In genomic region chr7:92246363-92247101, GRCh38 we compare ENCODE assay signal across 8 cellular contexts. TPM values are rescaled to one million over a fixed set of nuclear protein-coding genes. Genes with fewer than 3 reads are reported as not detected.
A peak's percentile ranks its signal among the peaks of the same experiment; 100 is the strongest.
DNase-seq lines count a peak whose midpoint lies in the region; ATAC-seq and TF ChIP-seq lines count a peak whose summit lies in the region.

No MANE protein-coding gene starts in this region.

- H3K36me3 ChIP-seq in MG63 (peaks cover 3% of the 10 kb centered on the region), muscle layer of colon (ENCODE audit: insufficient read depth, low read length) (no peaks in the 10 kb centered on the region), upper lobe of right lung (peaks cover 4% of the 10 kb centered on the region)

- H3K4me1 ChIP-seq in muscle layer of colon (ENCODE audit: insufficient read depth, low read length) (peaks cover 29% of the 10 kb centered on the region), upper lobe of right lung (peaks cover 33% of the 10 kb centered on the region)

- H3K4me1 Mint-ChIP-seq in activated CD4-positive, alpha-beta memory T cell treated with anti-CD3 and anti-CD28 coated beads for 36 hours (ENCODE audit: low read depth) = peaks cover 34% of the 10 kb centered on the region

- intact Hi-C loops in Right ventricle myocardium inferior (cut with DNase I) = loop anchor here (5.0 kb wide), 2 partner anchors 36 to 201 kb away; partner anchors contain the start of gene GATAD1
- intact Hi-C loops in cardiac septum (cut with DNase I) = loop anchor here (5.0 to 10.0 kb wide), 3 partner anchors 48 to 588 kb away; partner anchors contain the start of genes CDK6 and GATAD1
- intact Hi-C loops in activated CD4-positive, alpha-beta memory T cell treated with anti-CD3 and anti-CD28 coated beads for 36 hours (cut with micrococcal nuclease) = loop anchor here (1.0 to 5.0 kb wide), 3 partner anchors 306 to 366 kb away; partner anchors contain the start of genes AKAP9 and MTERF1
- intact Hi-C loops in upper lobe of right lung (cut with DNase I) = no loop called here

- peak; percentile 23 for ATAC-seq in Right ventricle myocardium inferior
- peak; percentile 40 for ATAC-seq in upper lobe of right lung

- H3K4me3 Mint-ChIP-seq in activated CD4-positive, alpha-beta memory T cell treated with anti-CD3 and anti-CD28 coated beads for 36 hours = peak overlapping the region; percentile 92

- TF ChIP-seq POLR2A in erythroblast (IDR thresholded peaks at IDR 0.05; ENCODE audit: low read length) = no peak

- H3K4me3 ChIP-seq in MG63 (peak overlapping the region; percentile 88), muscle layer of colon (ENCODE audit: low read depth in 1 of 2, low read length in 2 of 2) (peak overlapping the region; percentile 75 to 91), upper lobe of right lung (peak overlapping the region; percentile 85)

- no peak for DNase-seq in Right ventricle myocardium inferior (ENCODE audit: missing footprints)
- no peak for DNase-seq in cardiac septum (ENCODE audit: low spot score)
- peak; percentile 37 for DNase-seq in HEK293T (ENCODE audit: extremely low spot score)
- peak; percentile 8 for DNase-seq in MG63
- DNase-seq in activated CD4-positive, alpha-beta memory T cell treated with anti-CD3 and anti-CD28 coated beads for 36 hours = peak; percentile 36
- DNase-seq in erythroblast (lab: John Stamatoyannopoulos, UW) = peak; percentile 55 to 59
- peak; percentile 65 for DNase-seq in upper lobe of right lung

- H3K27me3 Mint-ChIP-seq in activated CD4-positive, alpha-beta memory T cell treated with anti-CD3 and anti-CD28 coated beads for 36 hours = no peaks in the 10 kb centered on the region

- peak overlapping the region; percentile 98 for H3K27ac ChIP-seq in muscle layer of colon (ENCODE audit: low read depth, low read length)
- H3K27ac ChIP-seq in upper lobe of right lung = peak overlapping the region; percentile 93

- CTCF ChIA-PET in HEK293T (lab: Yijun Ruan, JAX) = interaction anchor here (0.6 to 0.8 kb wide), 2 partner anchors 69 to 201 kb away, joined by 3 read pairs; partner anchors contain the start of gene GATAD1
- CTCF ChIA-PET in activated CD4-positive, alpha-beta memory T cell treated with anti-CD3 and anti-CD28 coated beads for 36 hours (lab: Charles Lee) = interaction anchor here (0.9 to 2.5 kb wide), 6 partner anchors 25 to 202 kb away, joined by 3 to 20 read pairs (median 6); partner anchors contain the start of genes CYP51A1 and GATAD1

- TF ChIP-seq CTCF in upper lobe of right lung (IDR thresholded peaks at IDR 0.05) = no peak

- H3K9me3 ChIP-seq in MG63 (no peaks in the 10 kb centered on the region), muscle layer of colon (ENCODE audit: low read length) (no peaks in the 10 kb centered on the region), upper lobe of right lung (no peaks in the 10 kb centered on the region)

- no peaks in the 10 kb centered on the region for H3K9me3 Mint-ChIP-seq in activated CD4-positive, alpha-beta memory T cell treated with anti-CD3 and anti-CD28 coated beads for 36 hours

- POLR2A ChIA-PET in HEK293T (lab: Yijun Ruan, JAX) = interaction anchor here (0.8 to 1.9 kb wide), 17 partner anchors 9 to 214 kb away, joined by 3 to 22 read pairs (median 4); partner anchors contain the start of genes CYP51A1 and GATAD1
- POLR2A ChIA-PET in activated CD4-positive, alpha-beta memory T cell treated with anti-CD3 and anti-CD28 coated beads for 36 hours (lab: Charles Lee) = interaction anchor here (1.0 to 3.2 kb wide), 7 partner anchors 7 to 307 kb away, joined by 3 to 17 read pairs (median 4); partner anchors contain the start of genes CYP51A1 and GATAD1

- H3K9ac ChIP-seq in muscle layer of colon (ENCODE audit: low read length) = peak overlapping the region; percentile 83

- H3K27me3 ChIP-seq in MG63 = no peaks in the 10 kb centered on the region
- H3K27me3 ChIP-seq in muscle layer of colon (ENCODE audit: control insufficient read depth in 1 of 2, insufficient read depth in 2 of 2, low read length in 2 of 2) = no peaks in the 10 kb centered on the region
- H3K27me3 ChIP-seq in upper lobe of right lung = no peaks in the 10 kb centered on the region

- peaks cover 6% of the 10 kb centered on the region for H3K36me3 Mint-ChIP-seq in activated CD4-positive, alpha-beta memory T cell treated with anti-CD3 and anti-CD28 coated beads for 36 hours

- H3K27ac Mint-ChIP-seq in activated CD4-positive, alpha-beta memory T cell treated with anti-CD3 and anti-CD28 coated beads for 36 hours = peak overlapping the region; percentile 85

TF ChIP-seq in HEK293T, 16 proteins besides CTCF, POLR2A, EP300 and RAD21:
- TF ChIP-seq LEF1 (IDR thresholded peaks at IDR 0.05; ENCODE audit: borderline replicate concordance) (no peak), PKNOX1 (IDR thresholded peaks at IDR 0.05) (no peak), SUZ12 (IDR thresholded peaks at IDR 0.05) (no peak), FOXA1 (IDR thresholded peaks at IDR 0.05) (no peak), NFRKB (IDR thresholded peaks at IDR 0.05) (no peak), ZNF384 (IDR thresholded peaks at IDR 0.05) (no peak), ELF4 (IDR thresholded peaks at IDR 0.05) (no peak), SP1 (IDR thresholded peaks at IDR 0.05) (no peak), CTBP1 (IDR thresholded peaks at IDR 0.05; ENCODE audit: borderline replicate concordance) (no peak), HDGF (IDR thresholded peaks at IDR 0.05; ENCODE audit: borderline replicate concordance) (no peak), BHLHE40 (IDR thresholded peaks at IDR 0.05; ENCODE audit: borderline replicate concordance) (no peak), ARNT (IDR thresholded peaks at IDR 0.05) (no peak), FOXK2 (IDR thresholded peaks at IDR 0.05) (no peak), FOXM1 (IDR thresholded peaks at IDR 0.05; ENCODE audit: borderline replicate concordance) (no peak), TARDBP (IDR thresholded peaks at IDR 0.05) (no peak)

RNA-seq across cellular contexts. Expression of gene ANKIB1, which starts 0.8 kb away (rescaled TPM):
- total RNA-seq in Right ventricle myocardium inferior (34.6 TPM), cardiac septum (59.4 TPM), upper lobe of right lung (50.1 TPM)
- total RNA-seq in MG63 (2014; rRNA removed; shearing (Covaris generic); ENCODE audit: low replicate concordance) = 11.1 and 18.7 TPM in 2 replicates
- total RNA-seq in activated CD4-positive, alpha-beta memory T cell treated with anti-CD3 and anti-CD28 coated beads for 36 hours = 10 to 100 TPM; 34.8 to 39.9 TPM

RNA-seq across cellular contexts. Expression of gene KRIT1, which starts 0.8 kb away (rescaled TPM):
- 22.7 TPM for total RNA-seq in Right ventricle myocardium inferior
- total RNA-seq in cardiac septum = 29.3 TPM
- total RNA-seq in MG63 (2014; rRNA removed; shearing (Covaris generic); ENCODE audit: low replicate concordance) = 19.7 and 54.3 TPM in 2 replicates
- total RNA-seq in activated CD4-positive, alpha-beta memory T cell treated with anti-CD3 and anti-CD28 coated beads for 36 hours = 10 to 100 TPM; 29.2 to 29.3 TPM
- total RNA-seq in upper lobe of right lung = 37.7 TPM

Comparison
In these comparisons a context has a peak if more than half of its experiments do, and no peak if none do; other contexts are left out.
1. DNase-seq: peak in HEK293T (single experiment), MG63 (single experiment), activated CD4-positive, alpha-beta memory T cell treated with anti-CD3 and anti-CD28 coated beads for 36 hours (single experiment), erythroblast (2 of 2) and upper lobe of right lung (single experiment); none in Right ventricle myocardium inferior (single experiment) and cardiac septum (single experiment).
2. Peak in every context shown above with its lines, with median percentiles within 50 percentile points of each other: H3K4me3 ChIP-seq.